1 cellular context compared by ENCODE assay signal in the genomic region with DNA sequence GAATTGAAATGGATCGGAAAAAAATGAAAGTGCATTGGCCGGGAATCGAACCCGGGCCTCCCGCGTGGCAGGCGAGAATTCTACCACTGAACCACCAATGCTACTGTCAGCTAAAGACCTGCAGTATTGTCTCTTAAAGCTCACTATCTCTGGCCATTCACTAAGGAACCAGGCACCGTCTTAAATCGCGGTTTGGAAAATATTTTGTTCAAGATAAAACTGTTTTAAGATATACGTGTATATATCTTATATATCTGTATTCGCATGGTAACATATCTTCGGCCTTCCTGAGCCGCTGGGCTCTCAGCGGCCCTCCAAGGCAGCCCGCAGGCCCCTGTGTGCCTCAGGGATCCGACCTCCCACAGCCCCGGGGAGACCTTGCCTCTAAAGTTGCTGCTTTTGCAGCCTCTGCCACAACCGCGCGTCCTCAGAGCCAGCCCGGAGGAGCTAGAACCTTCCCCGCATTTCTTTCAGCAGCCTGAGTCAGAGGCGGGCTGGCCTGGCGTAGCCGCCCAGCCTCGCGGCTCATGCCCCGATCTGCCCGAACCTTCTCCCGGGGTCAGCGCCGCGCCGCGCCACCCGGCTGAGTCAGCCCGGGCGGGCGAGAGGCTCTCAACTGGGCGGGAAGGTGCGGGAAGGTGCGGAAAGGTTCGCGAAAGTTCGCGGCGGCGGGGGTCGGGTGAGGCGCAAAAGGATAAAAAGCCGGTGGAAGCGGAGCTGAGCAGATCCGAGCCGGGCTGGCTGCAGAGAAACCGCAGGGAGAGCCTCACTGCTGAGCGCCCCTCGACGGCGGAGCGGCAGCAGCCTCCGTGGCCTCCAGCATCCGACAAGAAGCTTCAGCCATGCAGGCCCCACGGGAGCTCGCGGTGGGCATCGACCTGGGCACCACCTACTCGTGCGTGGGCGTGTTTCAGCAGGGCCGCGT.
TF ChIP-seq lines count a peak whose summit lies in the region.

A gene (plus strand): TSS at position 724 of the 925 bp plus-strand sequence. CDS start 119 bp downstream, at position 843.

TF ChIP-seq in HEK293, 187 proteins besides CTCF, POLR2A, EP300 and RAD21 (continued from another document and continues in another):
- TF ChIP-seq, protein P1, sequence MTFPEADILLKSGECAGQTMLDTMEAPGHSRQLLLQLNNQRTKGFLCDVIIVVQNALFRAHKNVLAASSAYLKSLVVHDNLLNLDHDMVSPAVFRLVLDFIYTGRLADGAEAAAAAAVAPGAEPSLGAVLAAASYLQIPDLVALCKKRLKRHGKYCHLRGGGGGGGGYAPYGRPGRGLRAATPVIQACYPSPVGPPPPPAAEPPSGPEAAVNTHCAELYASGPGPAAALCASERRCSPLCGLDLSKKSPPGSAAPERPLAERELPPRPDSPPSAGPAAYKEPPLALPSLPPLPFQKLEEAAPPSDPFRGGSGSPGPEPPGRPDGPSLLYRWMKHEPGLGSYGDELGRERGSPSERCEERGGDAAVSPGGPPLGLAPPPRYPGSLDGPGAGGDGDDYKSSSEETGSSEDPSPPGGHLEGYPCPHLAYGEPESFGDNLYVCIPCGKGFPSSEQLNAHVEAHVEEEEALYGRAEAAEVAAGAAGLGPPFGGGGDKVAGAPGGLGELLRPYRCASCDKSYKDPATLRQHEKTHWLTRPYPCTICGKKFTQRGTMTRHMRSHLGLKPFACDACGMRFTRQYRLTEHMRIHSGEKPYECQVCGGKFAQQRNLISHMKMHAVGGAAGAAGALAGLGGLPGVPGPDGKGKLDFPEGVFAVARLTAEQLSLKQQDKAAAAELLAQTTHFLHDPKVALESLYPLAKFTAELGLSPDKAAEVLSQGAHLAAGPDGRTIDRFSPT (tag by site-specific recombination; IDR thresholded peaks at IDR 0.05), result peak; percentile 72
- TF ChIP-seq, protein P2, sequence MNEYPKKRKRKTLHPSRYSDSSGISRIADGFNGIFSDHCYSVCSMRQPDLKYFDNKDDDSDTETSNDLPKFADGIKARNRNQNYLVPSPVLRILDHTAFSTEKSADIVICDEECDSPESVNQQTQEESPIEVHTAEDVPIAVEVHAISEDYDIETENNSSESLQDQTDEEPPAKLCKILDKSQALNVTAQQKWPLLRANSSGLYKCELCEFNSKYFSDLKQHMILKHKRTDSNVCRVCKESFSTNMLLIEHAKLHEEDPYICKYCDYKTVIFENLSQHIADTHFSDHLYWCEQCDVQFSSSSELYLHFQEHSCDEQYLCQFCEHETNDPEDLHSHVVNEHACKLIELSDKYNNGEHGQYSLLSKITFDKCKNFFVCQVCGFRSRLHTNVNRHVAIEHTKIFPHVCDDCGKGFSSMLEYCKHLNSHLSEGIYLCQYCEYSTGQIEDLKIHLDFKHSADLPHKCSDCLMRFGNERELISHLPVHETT (tag by site-specific recombination; IDR thresholded peaks at IDR 0.05), result peak; percentile 60; the same call in 1 of the 2 replicates
- TF ChIP-seq, protein P3, sequence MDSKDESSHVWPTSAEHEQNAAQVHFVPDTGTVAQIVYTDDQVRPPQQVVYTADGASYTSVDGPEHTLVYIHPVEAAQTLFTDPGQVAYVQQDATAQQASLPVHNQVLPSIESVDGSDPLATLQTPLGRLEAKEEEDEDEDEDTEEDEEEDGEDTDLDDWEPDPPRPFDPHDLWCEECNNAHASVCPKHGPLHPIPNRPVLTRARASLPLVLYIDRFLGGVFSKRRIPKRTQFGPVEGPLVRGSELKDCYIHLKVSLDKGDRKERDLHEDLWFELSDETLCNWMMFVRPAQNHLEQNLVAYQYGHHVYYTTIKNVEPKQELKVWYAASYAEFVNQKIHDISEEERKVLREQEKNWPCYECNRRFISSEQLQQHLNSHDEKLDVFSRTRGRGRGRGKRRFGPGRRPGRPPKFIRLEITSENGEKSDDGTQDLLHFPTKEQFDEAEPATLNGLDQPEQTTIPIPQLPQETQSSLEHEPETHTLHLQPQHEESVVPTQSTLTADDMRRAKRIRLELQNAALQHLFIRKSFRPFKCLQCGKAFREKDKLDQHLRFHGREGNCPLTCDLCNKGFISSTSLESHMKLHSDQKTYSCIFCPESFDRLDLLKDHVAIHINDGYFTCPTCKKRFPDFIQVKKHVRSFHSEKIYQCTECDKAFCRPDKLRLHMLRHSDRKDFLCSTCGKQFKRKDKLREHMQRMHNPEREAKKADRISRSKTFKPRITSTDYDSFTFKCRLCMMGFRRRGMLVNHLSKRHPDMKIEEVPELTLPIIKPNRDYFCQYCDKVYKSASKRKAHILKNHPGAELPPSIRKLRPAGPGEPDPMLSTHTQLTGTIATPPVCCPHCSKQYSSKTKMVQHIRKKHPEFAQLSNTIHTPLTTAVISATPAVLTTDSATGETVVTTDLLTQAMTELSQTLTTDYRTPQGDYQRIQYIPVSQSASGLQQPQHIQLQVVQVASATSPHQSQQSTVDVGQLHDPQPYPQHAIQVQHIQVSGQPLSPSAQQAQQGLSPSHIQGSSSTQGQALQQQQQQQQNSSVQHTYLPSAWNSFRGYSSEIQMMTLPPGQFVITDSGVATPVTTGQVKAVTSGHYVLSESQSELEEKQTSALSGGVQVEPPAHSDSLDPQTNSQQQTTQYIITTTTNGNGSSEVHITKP (tag by site-specific recombination; IDR thresholded peaks at IDR 0.05), result 0 out of 2 replicates have a peak, but pooled peaks have one; percentile 14
- 0 out of 2 replicates have a peak, but pooled peaks have one; percentile 52 for TF ChIP-seq ZFP37 (tag by site-specific recombination; IDR thresholded peaks at IDR 0.05)
- TF ChIP-seq, protein P4, sequence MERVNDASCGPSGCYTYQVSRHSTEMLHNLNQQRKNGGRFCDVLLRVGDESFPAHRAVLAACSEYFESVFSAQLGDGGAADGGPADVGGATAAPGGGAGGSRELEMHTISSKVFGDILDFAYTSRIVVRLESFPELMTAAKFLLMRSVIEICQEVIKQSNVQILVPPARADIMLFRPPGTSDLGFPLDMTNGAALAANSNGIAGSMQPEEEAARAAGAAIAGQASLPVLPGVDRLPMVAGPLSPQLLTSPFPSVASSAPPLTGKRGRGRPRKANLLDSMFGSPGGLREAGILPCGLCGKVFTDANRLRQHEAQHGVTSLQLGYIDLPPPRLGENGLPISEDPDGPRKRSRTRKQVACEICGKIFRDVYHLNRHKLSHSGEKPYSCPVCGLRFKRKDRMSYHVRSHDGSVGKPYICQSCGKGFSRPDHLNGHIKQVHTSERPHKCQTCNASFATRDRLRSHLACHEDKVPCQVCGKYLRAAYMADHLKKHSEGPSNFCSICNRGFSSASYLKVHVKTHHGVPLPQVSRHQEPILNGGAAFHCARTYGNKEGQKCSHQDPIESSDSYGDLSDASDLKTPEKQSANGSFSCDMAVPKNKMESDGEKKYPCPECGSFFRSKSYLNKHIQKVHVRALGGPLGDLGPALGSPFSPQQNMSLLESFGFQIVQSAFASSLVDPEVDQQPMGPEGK (tag by site-specific recombination; IDR thresholded peaks at IDR 0.05), result 0 out of 2 replicates have a peak, but pooled peaks have one; percentile 32
- peak; percentile 26; the same call in 1 of the 2 replicates for TF ChIP-seq KLF8 (tag by site-specific recombination; IDR thresholded peaks at IDR 0.05)
- TF ChIP-seq, protein P5, sequence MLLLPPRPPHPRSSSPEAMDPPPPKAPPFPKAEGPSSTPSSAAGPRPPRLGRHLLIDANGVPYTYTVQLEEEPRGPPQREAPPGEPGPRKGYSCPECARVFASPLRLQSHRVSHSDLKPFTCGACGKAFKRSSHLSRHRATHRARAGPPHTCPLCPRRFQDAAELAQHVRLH (tag by site-specific recombination; IDR thresholded peaks at IDR 0.05), result peak; percentile 67; the same call in 1 of the 2 replicates
- 0 out of 2 replicates have a peak, but pooled peaks have one; percentile 11 for TF ChIP-seq SP3 (tag by site-specific recombination; IDR thresholded peaks at IDR 0.05)
- peak; percentile 74 for TF ChIP-seq GLIS2 (tag by site-specific recombination; IDR thresholded peaks at IDR 0.05)
- TF ChIP-seq ZNF558 (tag by site-specific recombination; IDR thresholded peaks at IDR 0.05), result peak; percentile 39; the same call in 1 of the 2 replicates
- TF ChIP-seq, protein P6, sequence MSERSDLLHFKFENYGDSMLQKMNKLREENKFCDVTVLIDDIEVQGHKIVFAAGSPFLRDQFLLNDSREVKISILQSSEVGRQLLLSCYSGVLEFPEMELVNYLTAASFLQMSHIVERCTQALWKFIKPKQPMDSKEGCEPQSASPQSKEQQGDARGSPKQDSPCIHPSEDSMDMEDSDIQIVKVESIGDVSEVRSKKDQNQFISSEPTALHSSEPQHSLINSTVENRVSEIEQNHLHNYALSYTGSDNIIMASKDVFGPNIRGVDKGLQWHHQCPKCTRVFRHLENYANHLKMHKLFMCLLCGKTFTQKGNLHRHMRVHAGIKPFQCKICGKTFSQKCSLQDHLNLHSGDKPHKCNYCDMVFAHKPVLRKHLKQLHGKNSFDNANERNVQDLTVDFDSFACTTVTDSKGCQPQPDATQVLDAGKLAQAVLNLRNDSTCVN (tag by site-specific recombination; optimal IDR thresholded peaks at IDR 0.05), result peak; percentile 86
- TF ChIP-seq, protein P7, sequence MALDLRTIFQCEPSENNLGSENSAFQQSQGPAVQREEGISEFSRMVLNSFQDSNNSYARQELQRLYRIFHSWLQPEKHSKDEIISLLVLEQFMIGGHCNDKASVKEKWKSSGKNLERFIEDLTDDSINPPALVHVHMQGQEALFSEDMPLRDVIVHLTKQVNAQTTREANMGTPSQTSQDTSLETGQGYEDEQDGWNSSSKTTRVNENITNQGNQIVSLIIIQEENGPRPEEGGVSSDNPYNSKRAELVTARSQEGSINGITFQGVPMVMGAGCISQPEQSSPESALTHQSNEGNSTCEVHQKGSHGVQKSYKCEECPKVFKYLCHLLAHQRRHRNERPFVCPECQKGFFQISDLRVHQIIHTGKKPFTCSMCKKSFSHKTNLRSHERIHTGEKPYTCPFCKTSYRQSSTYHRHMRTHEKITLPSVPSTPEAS (tag by site-specific recombination; IDR thresholded peaks at IDR 0.05), result 0 out of 2 replicates have a peak, but pooled peaks have one; percentile 15
- TF ChIP-seq ZIC2 (tag by site-specific recombination; IDR thresholded peaks at IDR 0.05), result peak; percentile 39; the same call in 1 of the 2 replicates
- TF ChIP-seq ZNF184 (tag by site-specific recombination; IDR thresholded peaks at IDR 0.05), result peak; percentile 36; the same call in 1 of the 2 replicates
- TF ChIP-seq, protein P8, sequence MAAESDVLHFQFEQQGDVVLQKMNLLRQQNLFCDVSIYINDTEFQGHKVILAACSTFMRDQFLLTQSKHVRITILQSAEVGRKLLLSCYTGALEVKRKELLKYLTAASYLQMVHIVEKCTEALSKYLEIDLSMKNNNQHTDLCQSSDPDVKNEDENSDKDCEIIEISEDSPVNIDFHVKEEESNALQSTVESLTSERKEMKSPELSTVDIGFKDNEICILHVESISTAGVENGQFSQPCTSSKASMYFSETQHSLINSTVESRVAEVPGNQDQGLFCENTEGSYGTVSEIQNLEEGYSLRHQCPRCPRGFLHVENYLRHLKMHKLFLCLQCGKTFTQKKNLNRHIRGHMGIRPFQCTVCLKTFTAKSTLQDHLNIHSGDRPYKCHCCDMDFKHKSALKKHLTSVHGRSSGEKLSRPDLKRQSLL (tag by site-specific recombination; IDR thresholded peaks at IDR 0.05), result peak; percentile 58
- TF ChIP-seq, protein P9, sequence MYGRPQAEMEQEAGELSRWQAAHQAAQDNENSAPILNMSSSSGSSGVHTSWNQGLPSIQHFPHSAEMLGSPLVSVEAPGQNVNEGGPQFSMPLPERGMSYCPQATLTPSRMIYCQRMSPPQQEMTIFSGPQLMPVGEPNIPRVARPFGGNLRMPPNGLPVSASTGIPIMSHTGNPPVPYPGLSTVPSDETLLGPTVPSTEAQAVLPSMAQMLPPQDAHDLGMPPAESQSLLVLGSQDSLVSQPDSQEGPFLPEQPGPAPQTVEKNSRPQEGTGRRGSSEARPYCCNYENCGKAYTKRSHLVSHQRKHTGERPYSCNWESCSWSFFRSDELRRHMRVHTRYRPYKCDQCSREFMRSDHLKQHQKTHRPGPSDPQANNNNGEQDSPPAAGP (tag by site-specific recombination; IDR thresholded peaks at IDR 0.05), result peak; percentile 44; the same call in 1 of the 2 replicates
- TF ChIP-seq YY2 (tag by site-specific recombination; IDR thresholded peaks at IDR 0.05), result peak; percentile 34; the same call in 1 of the 2 replicates
- TF ChIP-seq YY1 (tag by site-specific recombination; IDR thresholded peaks at IDR 0.05), result peak; percentile 45; the same call in 1 of the 2 replicates
- TF ChIP-seq ZEB2 (tag by site-specific recombination; IDR thresholded peaks at IDR 0.05), result peak; percentile 17; the same call in 1 of the 2 replicates
- peak; percentile 63 for TF ChIP-seq GLIS1 (tag by site-specific recombination; IDR thresholded peaks at IDR 0.05)
- TF ChIP-seq ZNF561 (tag by site-specific recombination; IDR thresholded peaks at IDR 0.05; ENCODE audit: borderline replicate concordance), result peak; percentile 75; the same call in 1 of the 2 replicates
- TF ChIP-seq ZNF76 (tag by site-specific recombination; IDR thresholded peaks at IDR 0.05; ENCODE audit: borderline replicate concordance, low read depth), result peak; percentile 40; the same call in 1 of the 2 replicates
- 0 out of 2 replicates have a peak, but pooled peaks have one; percentile 53 for TF ChIP-seq ZNF2 (tag by site-specific recombination; IDR thresholded peaks at IDR 0.05)
- peak; percentile 86; the same call in 1 of the 2 replicates for TF ChIP-seq ZNF777 (tag by site-specific recombination; IDR thresholded peaks at IDR 0.05; ENCODE audit: borderline replicate concordance)
- TF ChIP-seq, protein P10, sequence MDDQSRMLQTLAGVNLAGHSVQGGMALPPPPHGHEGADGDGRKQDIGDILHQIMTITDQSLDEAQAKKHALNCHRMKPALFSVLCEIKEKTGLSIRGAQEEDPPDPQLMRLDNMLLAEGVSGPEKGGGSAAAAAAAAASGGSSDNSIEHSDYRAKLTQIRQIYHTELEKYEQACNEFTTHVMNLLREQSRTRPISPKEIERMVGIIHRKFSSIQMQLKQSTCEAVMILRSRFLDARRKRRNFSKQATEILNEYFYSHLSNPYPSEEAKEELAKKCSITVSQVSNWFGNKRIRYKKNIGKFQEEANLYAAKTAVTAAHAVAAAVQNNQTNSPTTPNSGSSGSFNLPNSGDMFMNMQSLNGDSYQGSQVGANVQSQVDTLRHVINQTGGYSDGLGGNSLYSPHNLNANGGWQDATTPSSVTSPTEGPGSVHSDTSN (CRISPR knock-in tag; IDR thresholded peaks at IDR 0.05), result 0 out of 2 replicates have a peak, but pooled peaks have one; percentile 56
- 0 out of 2 replicates have a peak, but pooled peaks have one; percentile 16 for TF ChIP-seq BCL11A (tag by site-specific recombination; IDR thresholded peaks at IDR 0.05; ENCODE audit: low read depth)
- peak; percentile 95 for TF ChIP-seq ZNF335 (tag by site-specific recombination; conservative IDR thresholded peaks at IDR 0.05)
- TF ChIP-seq, protein P11, sequence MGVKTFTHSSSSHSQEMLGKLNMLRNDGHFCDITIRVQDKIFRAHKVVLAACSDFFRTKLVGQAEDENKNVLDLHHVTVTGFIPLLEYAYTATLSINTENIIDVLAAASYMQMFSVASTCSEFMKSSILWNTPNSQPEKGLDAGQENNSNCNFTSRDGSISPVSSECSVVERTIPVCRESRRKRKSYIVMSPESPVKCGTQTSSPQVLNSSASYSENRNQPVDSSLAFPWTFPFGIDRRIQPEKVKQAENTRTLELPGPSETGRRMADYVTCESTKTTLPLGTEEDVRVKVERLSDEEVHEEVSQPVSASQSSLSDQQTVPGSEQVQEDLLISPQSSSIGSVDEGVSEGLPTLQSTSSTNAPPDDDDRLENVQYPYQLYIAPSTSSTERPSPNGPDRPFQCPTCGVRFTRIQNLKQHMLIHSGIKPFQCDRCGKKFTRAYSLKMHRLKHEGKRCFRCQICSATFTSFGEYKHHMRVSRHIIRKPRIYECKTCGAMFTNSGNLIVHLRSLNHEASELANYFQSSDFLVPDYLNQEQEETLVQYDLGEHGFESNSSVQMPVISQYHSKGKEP (tag by site-specific recombination; IDR thresholded peaks at IDR 0.05), result peak; percentile 32; the same call in 1 of the 2 replicates
